18 cellular contexts compared by ENCODE assay signal in the genomic region with DNA sequence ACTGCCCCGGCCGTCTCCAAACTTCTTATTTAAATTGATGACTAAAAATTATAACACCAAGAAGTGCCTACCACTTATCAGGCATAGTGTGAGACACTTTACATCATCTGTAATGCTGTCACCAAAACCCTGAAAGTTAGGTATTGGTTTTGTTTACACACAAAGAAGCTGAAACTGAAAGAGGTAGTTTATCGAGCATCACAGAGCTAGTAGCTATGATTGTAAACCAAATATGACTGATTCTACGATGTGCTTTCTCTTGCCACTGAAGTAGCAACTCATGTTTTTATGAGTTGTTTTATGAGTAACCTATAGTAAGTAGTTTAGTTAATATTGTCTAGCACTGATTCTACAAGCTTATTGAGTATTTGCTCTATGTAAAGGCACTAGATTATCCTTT. TPM values are rescaled to one million over a fixed set of nuclear protein-coding genes. Genes with fewer than 3 reads are reported as not detected.
A peak's percentile ranks its signal among the peaks of the same experiment; 100 is the strongest.
DNase-seq lines count a peak whose midpoint lies in the region; ATAC-seq, FAIRE-seq and TF ChIP-seq lines count a peak whose summit lies in the region.
"Had no signal": no experiment of that assay in that cellular context is flagged by ENCODE, and none has a peak within 500 bp of the region (broad histone marks: within the 10 kb centered on the region; RNA-seq: fewer than 3 reads in every experiment).

No MANE protein-coding gene starts in this region.

- peak overlapping the region; percentile 37 for H3K27ac Mint-ChIP-seq in activated T-cell treated with anti-CD3 and anti-CD28 coated beads, Interleukin-2, amount 50 U/mL, for 24 hours

- no peak overlapping the region for H3K4me3 Mint-ChIP-seq in activated T-cell treated with anti-CD3 and anti-CD28 coated beads, Interleukin-2, amount 50 U/mL, for 24 hours

- 65% methylated on average over 4 of the region's 4 CpGs for WGBS in GM12878 (ENCODE audit: insufficient coverage, insufficient replicate concordance, low lambda C conversion rate, missing lambda C conversion rate)
- 95 to 98% (median 98%) methylated on average over 4 of the region's 4 CpGs for WGBS in ovary, 3 donors

- no peaks in the 10 kb centered on the region for H3K9me3 Mint-ChIP-seq in activated T-cell treated with anti-CD3 and anti-CD28 coated beads, Interleukin-2, amount 50 U/mL, for 24 hours

- peaks cover 52% of the 10 kb centered on the region for H3K36me3 Mint-ChIP-seq in activated T-cell treated with anti-CD3 and anti-CD28 coated beads, Interleukin-2, amount 50 U/mL, for 24 hours (ENCODE audit: low read depth)

- peaks cover 3% of the 10 kb centered on the region for H3K4me1 Mint-ChIP-seq in activated T-cell treated with anti-CD3 and anti-CD28 coated beads, Interleukin-2, amount 50 U/mL, for 24 hours (ENCODE audit: low read depth)

- no peak overlapping the region for H3K9ac ChIP-seq in GM12878 (ENCODE audit: control insufficient read depth, insufficient read depth, low read length)
- no peak overlapping the region for H3K9ac ChIP-seq in Karpas-422 (ENCODE audit: low read length)

- H3K4me3 ChIP-seq in GM12878 (no peak overlapping the region), ovary (no peak overlapping the region), Karpas-422 (ENCODE audit: low read length) (no peak overlapping the region)
- H3K4me3 ChIP-seq: mucosa of descending colon, prostate gland, transverse colon had no signal

- H3K27ac ChIP-seq in GM12878 (ENCODE audit: control insufficient read depth, insufficient read depth) (no peak overlapping the region), ovary (no peak overlapping the region), Karpas-422 (ENCODE audit: low read length) (no peak overlapping the region)
- H3K27ac ChIP-seq: prostate gland, transverse colon had no signal

- no peaks in the 10 kb centered on the region for H3K9me2 ChIP-seq in Karpas-422 (replicated peaks; ENCODE audit: insufficient read depth, low read length)

- RAD21 ChIA-PET in GM12878 (lab: Charles Lee; ENCODE audit: unreplicated experiment), result no interaction called here

- H3K4me1 ChIP-seq in GM12878 (ENCODE audit: control insufficient read depth, insufficient read depth, low read length) (no peaks in the 10 kb centered on the region), ovary (ENCODE audit: insufficient read depth) (no peaks in the 10 kb centered on the region), Karpas-422 (ENCODE audit: low read length) (no peaks in the 10 kb centered on the region; the same call in 1 of the 2 replicates)
- H3K4me1 ChIP-seq: Caco-2, prostate gland, transverse colon had no signal

- H3K36me3 ChIP-seq in GM12878 (ENCODE audit: control insufficient read depth in 2 of 2, insufficient read depth in 2 of 2, low read length in 1 of 2), result no peaks in the 10 kb centered on the region; a peak in 1 of 4 replicates
- no peaks in the 10 kb centered on the region for H3K36me3 ChIP-seq in ovary
- H3K36me3 ChIP-seq in Karpas-422 (ENCODE audit: insufficient read depth, low read length), result no peaks in the 10 kb centered on the region
- H3K36me3 ChIP-seq: prostate gland had no signal

- H3K27me3 ChIP-seq in GM12878 (replicated peaks in 1 of 2; ENCODE audit: control insufficient read depth in 2 of 2, insufficient read depth in 2 of 2, low read length in 1 of 2) (no peaks in the 10 kb centered on the region), ovary (no peaks in the 10 kb centered on the region), Karpas-422 (ENCODE audit: low read length) (no peaks in the 10 kb centered on the region)
- H3K27me3 ChIP-seq: transverse colon had no signal

- CTCF ChIA-PET in GM12878 (lab: Yijun Ruan, JAX), result interaction anchor here (1.0 to 1.3 kb wide), 4 partner anchors 11 to 388 kb away, joined by 3 to 5 read pairs (median 4); no protein-coding TSS in a partner anchor

- SMC1A ChIA-PET in GM12878 (lab: Charles Lee; ENCODE audit: uncharacterized antibody, unreplicated experiment), result interaction anchor here (0.8 to 1.9 kb wide), 4 partner anchors 12 to 384 kb away, joined by 3 to 7 read pairs (median 6); partner anchors contain the start of gene DLX2

- TF ChIP-seq POLR2A in GM12878 (IDR thresholded peaks at IDR 0.05; ENCODE audit: low read depth, low read length), result no peak
- no peak for TF ChIP-seq POLR2A in ovary (IDR thresholded peaks at IDR 0.05)

- H3K27me3 Mint-ChIP-seq in activated T-cell treated with anti-CD3 and anti-CD28 coated beads, Interleukin-2, amount 50 U/mL, for 24 hours, result no peaks in the 10 kb centered on the region

- H3K9me3 ChIP-seq in GM12878 (replicated peaks; ENCODE audit: control insufficient read depth, insufficient read depth, low read length) (no peaks in the 10 kb centered on the region), ovary (no peaks in the 10 kb centered on the region), Karpas-422 (ENCODE audit: low read length) (no peaks in the 10 kb centered on the region)
- H3K9me3 ChIP-seq: Caco-2, mucosa of descending colon, prostate gland, transverse colon had no signal

- DNase-seq in activated T-cell treated with anti-CD3 and anti-CD28 coated beads, Interleukin-2, amount 50 U/mL, for 24 hours, result no peak
- no peak for DNase-seq in activated T-cell treated with anti-CD3 and anti-CD28 coated beads, Interleukin-2, amount 50 U/mL, for 1 hour
- DNase-seq in GM12878 (ENCODE audit: low read depth, low spot score) (no peak), ovary (no peak), Karpas-422 (no peak)
- no peak for DNase-seq in stimulated activated naive CD4-positive, alpha-beta T cell treated with Interleukin-2 at 50 U/mL for 16 hours (lab: John Stamatoyannopoulos, UW)
- DNase-seq: Caco-2; central memory CD4-positive, alpha-beta T cell; islet precursor cell; KBM-7; mucosa of descending colon; NCI-H1694 treated with DMSO at 0.1 percent for 48 hours; NCI-H69; stimulated activated CD4-positive, alpha-beta T cell treated with anti-CD3 and anti-CD28 coated beads, Interleukin-15, amount 100 ng/mL, for 24 hours; transverse colon had no signal

- H3K4me2 ChIP-seq in GM12878 (ENCODE audit: control insufficient read depth, insufficient read depth) (no peak overlapping the region), Karpas-422 (ENCODE audit: low read depth, low read length, poor library complexity, severe bottlenecking) (no peak overlapping the region)

- POLR2A ChIA-PET in GM12878 (lab: Charles Lee), result no interaction called here

- TF ChIP-seq CTCF in GM12878 (IDR thresholded peaks at IDR 0.05 in 2 of 3, conservative IDR thresholded peaks at IDR 0.05 in 1 of 3; ENCODE audit: control insufficient read depth in 2 of 3, extremely low read depth in 1 of 3, insufficient read depth in 1 of 3, low read depth in 3 of 3, low read length in 3 of 3) (no peak), ovary (IDR thresholded peaks at IDR 0.05) (no peak)

- in situ Hi-C loops in GM12878 (cut with MboI), result no loop called here

- no peak for TF ChIP-seq EP300 in GM12878 (IDR thresholded peaks at IDR 0.05; ENCODE audit: borderline replicate concordance in 1 of 2, control insufficient read depth in 1 of 2, low read depth in 2 of 2, low read length in 2 of 2)
- no peak for TF ChIP-seq EP300 in ovary (IDR thresholded peaks at IDR 0.05)

- intact Hi-C loops in GM12878 (cut with micrococcal nuclease; ENCODE audit: unreplicated experiment) (no loop called here), ovary (cut with DNase I) (loop anchor here in 1 of 4 donors (10.0 kb wide), 1 partner anchor 386 kb away; the partner anchor contains the start of gene DLX2)

- H3K79me2 ChIP-seq in GM12878 (ENCODE audit: control insufficient read depth, insufficient read depth, low read length) (no peaks in the 10 kb centered on the region), Karpas-422 (ENCODE audit: low read length) (peaks cover 2% of the 10 kb centered on the region)

- BruUV-seq in GM12878 (replicated peaks; lab: Mats Ljungman, UMichigan), result no TSS peak

- peak; percentile 97 for FAIRE-seq in GM12878 (lab: Jason Lieb, UNC)

- no peak for TF ChIP-seq RAD21 in GM12878 (IDR thresholded peaks at IDR 0.05; ENCODE audit: insufficient read depth, low read depth, low read length)

- H2AFZ ChIP-seq in GM12878 (ENCODE audit: control insufficient read depth, low read depth, low read length) (no peak overlapping the region), Karpas-422 (ENCODE audit: low read length) (no peak overlapping the region)

- ATAC-seq in GM21447 (IDR thresholded peaks at IDR 0.05; ENCODE audit: unreplicated experiment), result peak; percentile 92
- ATAC-seq in HG03039 (IDR thresholded peaks at IDR 0.05; ENCODE audit: unreplicated experiment), result peak; percentile 71
- ATAC-seq in GM12878, result peak; percentile 77
- ATAC-seq: mucosa of descending colon had no signal

- H4K20me1 ChIP-seq in GM12878 (ENCODE audit: control insufficient read depth, insufficient read depth), result no peaks in the 10 kb centered on the region
- no peaks in the 10 kb centered on the region for H4K20me1 ChIP-seq in Karpas-422 (ENCODE audit: insufficient read depth, low read depth, low read length)

TF ChIP-seq in GM12878, 131 proteins besides CTCF, POLR2A, EP300 and RAD21 (continues in another document):
- TF ChIP-seq IRF4 (IDR thresholded peaks at IDR 0.05; ENCODE audit: low read depth, low read length) (peak; percentile 58; the same call in 1 of the 2 replicates), MTA3 (IDR thresholded peaks at IDR 0.05; ENCODE audit: borderline replicate concordance, low read length) (no peak), CREB1 (IDR thresholded peaks at IDR 0.05; ENCODE audit: low read depth) (peak; percentile 44; the same call in 1 of the 2 replicates), ZNF384 (IDR thresholded peaks at IDR 0.05; ENCODE audit: borderline replicate concordance, low read depth, low read length) (no peak), JUNB (IDR thresholded peaks at IDR 0.05) (peak; percentile 20; the same call in 1 of the 2 replicates)

RNA-seq across cellular contexts. Expression of gene DYNC1I2, which starts 31.5 kb away (rescaled TPM):
- 161 and 165 TPM in 2 replicates for total RNA-seq in GM12878 (2013; cell fraction: nucleolus; rRNA removed)
- total RNA-seq in GM12878 (2014; rRNA removed), result 43.2 and 52.5 TPM in 2 replicates
- total RNA-seq in GM12878 (2014; rRNA removed; fragmentation: Illumina TruSeq; extraction: Trizol), result 75.9 and 76.3 TPM in 2 replicates
- 52.4 and 54.2 TPM in 2 replicates for total RNA-seq in GM12878 (2021)
- 34.5 TPM for polyA plus RNA-seq in GM12878 (2011; ENCODE audit: low read depth)
- 113 and 142 TPM in 2 replicates for polyA plus RNA-seq in GM12878 (2011; rRNA removed)
- polyA plus RNA-seq in GM12878 (2011; cell fraction: cytosol; rRNA removed), result 51.2 and 58.1 TPM in 2 replicates
- polyA plus RNA-seq in GM12878 (2011; cell fraction: nucleus; rRNA removed), result 49.7 and 53.2 TPM in 2 replicates
- polyA plus RNA-seq in GM12878 (2012), result 37.5 and 49.6 TPM in 2 replicates
- polyA plus RNA-seq in GM12878 (2014; fragmentation: Illumina TruSeq; extraction: Trizol), result 83.7 and 99.8 TPM in 2 replicates
- polyA plus RNA-seq in GM12878 (2014; fragmentation: Nextera tagmentation; extraction: Ambion mirVana), result 10 to 100 TPM; 39.9 to 67.5 TPM
- polyA plus RNA-seq in GM12878 (2014; rRNA removed), result 49.2 and 54.6 TPM in 2 replicates
- 10 to 100 TPM; 40.1 to 47.0 TPM for polyA plus RNA-seq in GM12878 (2016; fragmentation: Nextera tagmentation; extraction: Ambion mirVana)
- polyA minus RNA-seq in GM12878 (2011; rRNA and poly(A)+ RNA removed), result 73.9 and 98.5 TPM in 2 replicates
- polyA minus RNA-seq in GM12878 (2011; cell fraction: cytosol; rRNA and poly(A)+ RNA removed), result 14.0 and 20.3 TPM in 2 replicates
- polyA minus RNA-seq in GM12878 (2011; cell fraction: nucleus; rRNA and poly(A)+ RNA removed), result 35.9 and 48.2 TPM in 2 replicates
- total RNA-seq in ovary, result 10 to 100 TPM; 69.9 to 91.6 (median 81.4) TPM
- polyA plus RNA-seq in ovary, result 100 to 1,000 TPM in 1 of 2 donors, 10 to 100 TPM in 1; 82.4 to 118 TPM
- total RNA-seq in Karpas-422 (2014; rRNA removed; shearing (Covaris generic); ENCODE audit: low replicate concordance), result 36.5 and 48.4 TPM in 2 replicates
